ENCODE assay signal across 12 cellular contexts in genomic region chr12:50569876-50570275, GRCh38.
DNase-seq lines count a peak whose midpoint lies in the region; ATAC-seq and TF ChIP-seq lines count a peak whose summit lies in the region.
"Had no signal": no experiment of that assay in that cellular context is flagged by ENCODE, and none has a peak within 500 bp of the region (broad histone marks: within the 10 kb centered on the region; RNA-seq: fewer than 3 reads in every experiment).

No MANE protein-coding gene starts in this region.

- ATAC-seq in HG03520 (IDR thresholded peaks at IDR 0.05; ENCODE audit: unreplicated experiment): no peak
- ATAC-seq: GM12878 had no signal

- no peaks in the 10 kb centered on the region for H3K9me3 ChIP-seq in thyroid gland
- H3K9me3 ChIP-seq: tibial artery had no signal

- whole genome bisulfite sequencing in thyroid gland, 2 donors: 36 to 53% methylated on average over 3 of the region's 3 CpGs

- intact Hi-C loops in dorsolateral prefrontal cortex (cut with DNase I): loop anchor here (5.0 to 10.0 kb wide), 2 partner anchors 63 to 65 kb away; partner anchors contain the start of gene DIP2B (in 1 of the 2)
- intact Hi-C loops in thyroid gland (cut with DNase I): no loop called here

- no peak for TF ChIP-seq CTCF in dorsolateral prefrontal cortex (IDR thresholded peaks at IDR 0.05 in 54 of 56, conservative IDR thresholded peaks at IDR 0.05 in 2 of 56; ENCODE audit: low read depth in 1 of 56, partially characterized antibody in 56 of 56)
- TF ChIP-seq CTCF in thyroid gland (IDR thresholded peaks at IDR 0.05): no peak

- H3K4me3 ChIP-seq in dorsolateral prefrontal cortex (peak overlapping the region in 1 of 59 donors; percentile 17), thyroid gland (replicated peaks in 1 of 3) (no peak overlapping the region)
- H3K4me3 ChIP-seq: GM12878, tibial artery had no signal

- H3K27ac ChIP-seq in dorsolateral prefrontal cortex (peak overlapping the region in 54 of 59 donors; percentile 3 to 86 (median 70)), thyroid gland (peak overlapping the region; percentile 70 to 78 (median 74))
- H3K27ac ChIP-seq: tibial artery had no signal

- H3K27me3 ChIP-seq in dorsolateral prefrontal cortex (no peaks in the 10 kb centered on the region), thyroid gland (no peaks in the 10 kb centered on the region)
- H3K27me3 ChIP-seq: tibial artery had no signal

- H3K36me3 ChIP-seq in thyroid gland: no peaks in the 10 kb centered on the region
- H3K36me3 ChIP-seq: tibial artery had no signal

- peaks cover 57 to 60% of the 10 kb centered on the region in 2 donors for H3K4me1 ChIP-seq in thyroid gland

- TF ChIP-seq POLR2A in thyroid gland (IDR thresholded peaks at IDR 0.05): no peak

- DNase-seq in LHCN-M2 (ENCODE audit: low read depth) (peak; percentile 35), dorsolateral prefrontal cortex (no peak), medulla oblongata (ENCODE audit: extremely low spot score) (peak; percentile 77), thyroid gland (no peak), NCI-H1092 (lab: John Stamatoyannopoulos, UW) (no peak), MV-4-11 (lab: John Stamatoyannopoulos, UW) (no peak)
- DNase-seq: activated CD8-positive, alpha-beta memory T cell treated with anti-CD3 and anti-CD28 coated beads for 24 hours; CD4-positive, alpha-beta T cell; NCI-H1105; tibial artery had no signal

Comparison
In these comparisons a context has a peak if more than half of its experiments do, and no peak if none do; other contexts are left out.
1. DNase-seq: peak in LHCN-M2 (single experiment) and medulla oblongata (single experiment); none in dorsolateral prefrontal cortex (0 of 10), thyroid gland (0 of 2), NCI-H1092 (single experiment) and MV-4-11 (single experiment).